In the genomic region with DNA sequence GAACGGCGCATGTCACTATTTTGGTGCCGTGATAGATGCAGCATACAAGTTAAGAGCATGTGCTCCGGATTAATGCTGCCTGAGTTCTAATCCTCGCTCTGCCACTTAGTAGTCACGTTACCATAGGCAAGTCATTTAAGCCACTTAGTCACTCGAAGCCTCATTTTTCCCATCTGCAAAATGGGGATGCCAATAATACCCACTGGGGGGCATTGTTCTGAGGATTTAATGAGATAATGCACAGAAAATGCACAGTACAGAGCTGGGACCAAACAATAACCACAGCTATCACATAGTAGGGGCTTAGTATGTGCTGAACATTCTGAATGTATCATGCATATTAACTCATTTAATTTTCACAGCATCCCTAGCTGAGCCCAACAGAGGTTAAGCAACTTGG, we compare ENCODE assay signal across 18 cellular contexts. TPM values are rescaled to one million over a fixed set of nuclear protein-coding genes. Genes with fewer than 3 reads are reported as not detected.
DNase-seq lines count a peak whose midpoint lies in the region; ATAC-seq and TF ChIP-seq lines count a peak whose summit lies in the region.
"Had no signal": no experiment of that assay in that cellular context is flagged by ENCODE, and none has a peak within 500 bp of the region (broad histone marks: within the 10 kb centered on the region; RNA-seq: fewer than 3 reads in every experiment).

No MANE protein-coding gene starts in this region.

- peaks cover 3 to 16% of the 10 kb centered on the region in 2 experiments for H3K36me3 ChIP-seq in SK-N-SH (replicated peaks in 1 of 2; ENCODE audit: control insufficient read depth in 1 of 2, insufficient read depth in 2 of 2, low read length in 1 of 2)
- H3K36me3 ChIP-seq in HEK293 (ENCODE audit: control insufficient read depth in 2 of 2, insufficient read depth in 1 of 2, low read length in 2 of 2), result no peaks in the 10 kb centered on the region
- H3K36me3 ChIP-seq in PC-3 (ENCODE audit: low read depth, low read length), result no peaks in the 10 kb centered on the region

- peaks cover 0 to 18% of the 10 kb centered on the region in 2 experiments; a peak in 2 of 4 replicates for H3K4me1 ChIP-seq in SK-N-SH (ENCODE audit: control insufficient read depth in 1 of 2, insufficient read depth in 2 of 2, low read depth in 1 of 2, low read length in 1 of 2)
- no peaks in the 10 kb centered on the region for H3K4me1 ChIP-seq in HEK293 (ENCODE audit: control insufficient read depth, insufficient read depth, low read length)
- peaks cover 29% of the 10 kb centered on the region for H3K4me1 ChIP-seq in PC-3 (ENCODE audit: insufficient read depth, low read length)

- ATAC-seq in SK-N-SH treated with all-trans-retinoic acid at 6 μM for 48 hours (no peak), PC-3 (no peak), HG03342 (IDR thresholded peaks at IDR 0.05; ENCODE audit: unreplicated experiment) (no peak)
- no peak for ATAC-seq in activated CD8-positive, alpha-beta memory T cell treated with anti-CD3 and anti-CD28 coated beads, Interleukin-2, amount 10 ng/mL, durations not matched to agents 7 days and 5 days
- ATAC-seq: CD8-positive, alpha-beta T cell; Panc1; Right ventricle myocardium inferior had no signal

- no TSS peak for BruUV-seq in PC-3 (replicated peaks; lab: Mats Ljungman, UMichigan)

- H3K9ac ChIP-seq in SK-N-SH, result no peak overlapping the region
- no peak overlapping the region for H3K9ac ChIP-seq in PC-3 (ENCODE audit: low read length)
- H3K9ac ChIP-seq: GM23248 had no signal

- H3K27me3 Mint-ChIP-seq in activated CD8-positive, alpha-beta memory T cell treated with anti-CD3 and anti-CD28 coated beads, Interleukin-2, amount 10 ng/mL, durations not matched to agents 7 days and 5 days, result no peaks in the 10 kb centered on the region
- H3K27me3 Mint-ChIP-seq: IgD-negative memory B cell had no signal

- WGBS in SK-N-SH (ENCODE audit: low lambda C conversion rate), result 94% methylated on average over 7 of the region's 7 CpGs

- H3K27ac ChIP-seq in SK-N-SH (ENCODE audit: low read depth in 2 of 2, low read length in 1 of 2) (peak overlapping the region in 1 of 2 experiments; percentile 40; a peak in 1 of 4 replicates), HEK293 (ENCODE audit: extremely low read depth, low read depth, low read length) (no peak overlapping the region), PC-3 (ENCODE audit: low read length) (peak overlapping the region; percentile 50), substantia nigra (ENCODE audit: low read depth, low read length, poor library complexity, severe bottlenecking) (peak overlapping the region; percentile 33)
- H3K27ac ChIP-seq: 22Rv1, GM23248 had no signal

- 0 out of 2 replicates have a peak, but pooled peaks have one; percentile 23 for TF ChIP-seq CTCF in SK-N-SH (IDR thresholded peaks at IDR 0.05)
- no peak for TF ChIP-seq CTCF in HEK293 (tag by site-specific recombination; IDR thresholded peaks at IDR 0.05)
- TF ChIP-seq CTCF in PC-3 (conservative IDR thresholded peaks at IDR 0.05; ENCODE audit: low read depth, low read length), result peak; percentile 45

- no peaks in the 10 kb centered on the region for H3K9me3 Mint-ChIP-seq in activated CD8-positive, alpha-beta memory T cell treated with anti-CD3 and anti-CD28 coated beads, Interleukin-2, amount 10 ng/mL, durations not matched to agents 7 days and 5 days (ENCODE audit: low read depth)
- H3K9me3 Mint-ChIP-seq: CD8-positive, alpha-beta T cell; IgD-negative memory B cell had no signal

- H3K4me2 ChIP-seq in SK-N-SH (no peak overlapping the region), PC-3 (ENCODE audit: low read length) (peak overlapping the region; percentile 36)

- H3K79me2 ChIP-seq in SK-N-SH (ENCODE audit: insufficient read depth), result no peaks in the 10 kb centered on the region
- no peaks in the 10 kb centered on the region for H3K79me2 ChIP-seq in PC-3 (ENCODE audit: low read length)

- DNase-seq in SK-N-SH, result no peak
- DNase-seq in PC-3, result no peak
- no peak for DNase-seq in substantia nigra (lab: John Stamatoyannopoulos, UW)
- DNase-seq in activated CD8-positive, alpha-beta memory T cell treated with anti-CD3 and anti-CD28 coated beads, Interleukin-2, amount 10 ng/mL, durations not matched to agents 7 days and 5 days, result no peak
- DNase-seq in DMS79 (lab: John Stamatoyannopoulos, UW), result no peak
- DNase-seq: CD8-positive, alpha-beta T cell; GF-D8; GM23248; NCI-H446; NK-92 treated with Interleukin-12 subunit alpha and Interleukin-12 subunit beta, amount 100 ng/mL, for 24 hours had no signal

- no peak overlapping the region for H3K4me3 Mint-ChIP-seq in activated CD8-positive, alpha-beta memory T cell treated with anti-CD3 and anti-CD28 coated beads, Interleukin-2, amount 10 ng/mL, durations not matched to agents 7 days and 5 days
- H3K4me3 Mint-ChIP-seq: CD8-positive, alpha-beta T cell; IgD-negative memory B cell had no signal

- H4K20me1 ChIP-seq in SK-N-SH (ENCODE audit: insufficient read depth) (no peaks in the 10 kb centered on the region), PC-3 (ENCODE audit: low read length) (no peaks in the 10 kb centered on the region)

- H3K4me1 Mint-ChIP-seq in activated CD8-positive, alpha-beta memory T cell treated with anti-CD3 and anti-CD28 coated beads, Interleukin-2, amount 10 ng/mL, durations not matched to agents 7 days and 5 days, result peaks cover 18% of the 10 kb centered on the region

- H3K4me3 ChIP-seq in SK-N-SH (ENCODE audit: low read depth in 2 of 2, low read length in 1 of 2) (no peak overlapping the region), HEK293 (ENCODE audit: low read depth, low read length) (no peak overlapping the region), PC-3 (ENCODE audit: low read length) (no peak overlapping the region)
- H3K4me3 ChIP-seq: GM23248 had no signal

- H3K27ac Mint-ChIP-seq in activated CD8-positive, alpha-beta memory T cell treated with anti-CD3 and anti-CD28 coated beads, Interleukin-2, amount 10 ng/mL, durations not matched to agents 7 days and 5 days, result no peak overlapping the region
- H3K27ac Mint-ChIP-seq: CD8-positive, alpha-beta T cell; IgD-negative memory B cell had no signal

- no peak for TF ChIP-seq RAD21 in SK-N-SH (IDR thresholded peaks at IDR 0.05; ENCODE audit: low read length)

- H3K27me3 ChIP-seq in SK-N-SH (ENCODE audit: insufficient read depth) (no peaks in the 10 kb centered on the region), PC-3 (ENCODE audit: low read length) (no peaks in the 10 kb centered on the region)

- TF ChIP-seq EP300 in SK-N-SH (IDR thresholded peaks at IDR 0.05; ENCODE audit: borderline replicate concordance in 1 of 2, low read depth in 1 of 2, low read length in 1 of 2), result no peak

- intact Hi-C loops in PC-3 (cut with micrococcal nuclease), result no loop called here

- CTCF ChIA-PET in SK-N-SH (lab: Yijun Ruan, JAX) (interaction anchor here (1.2 to 5.0 kb wide), 9 partner anchors 8 to 216 kb away, joined by 3 to 46 read pairs (median 6); partner anchors contain the start of gene NIPAL4), HEK293 (lab: Yijun Ruan, JAX) (interaction anchor here (0.6 to 0.7 kb wide), 3 partner anchors 49 to 112 kb away, joined by 3 read pairs; no protein-coding TSS in a partner anchor), PC-3 (lab: Charles Lee) (interaction anchor here (1.0 kb wide), 1 partner anchor 79 kb away, joined by 3 read pairs; no protein-coding TSS in a partner anchor)
- CTCF ChIA-PET in activated CD8-positive, alpha-beta memory T cell treated with anti-CD3 and anti-CD28 coated beads, Interleukin-2, amount 10 ng/mL, durations not matched to agents 7 days and 5 days (lab: Charles Lee), result interaction anchor here (0.8 to 4.0 kb wide), 9 partner anchors 9 to 275 kb away, joined by 3 to 23 read pairs (median 5); partner anchors contain the start of genes LSM11 and NIPAL4

- peaks cover 11% of the 10 kb centered on the region for H3K36me3 Mint-ChIP-seq in activated CD8-positive, alpha-beta memory T cell treated with anti-CD3 and anti-CD28 coated beads, Interleukin-2, amount 10 ng/mL, durations not matched to agents 7 days and 5 days
- H3K36me3 Mint-ChIP-seq: CD8-positive, alpha-beta T cell had no signal

- no peaks in the 10 kb centered on the region for H3K9me3 ChIP-seq in SK-N-SH
- H3K9me3 ChIP-seq in HEK293 (ENCODE audit: control insufficient read depth, insufficient read depth, low read depth, low read length), result no peaks in the 10 kb centered on the region
- no peaks in the 10 kb centered on the region for H3K9me3 ChIP-seq in PC-3 (ENCODE audit: low read length)

- H3K9me2 ChIP-seq in SK-N-SH (no peaks in the 10 kb centered on the region), PC-3 (replicated peaks; ENCODE audit: low read length) (no peaks in the 10 kb centered on the region)

- H3F3A ChIP-seq in SK-N-SH (replicated peaks; ENCODE audit: insufficient read depth), result peaks cover 28% of the 10 kb centered on the region
- no peaks in the 10 kb centered on the region for H3F3A ChIP-seq in PC-3 (ENCODE audit: low read length, unreplicated experiment)

- POLR2A ChIA-PET in SK-N-SH (lab: Yijun Ruan, JAX), result no interaction called here
- POLR2A ChIA-PET in HEK293 (lab: Yijun Ruan, JAX), result no interaction called here
- POLR2A ChIA-PET in PC-3 (lab: Charles Lee; ENCODE audit: unreplicated experiment), result no interaction called here

- H2AFZ ChIP-seq in SK-N-SH (ENCODE audit: low read depth), result no peak overlapping the region
- H2AFZ ChIP-seq in PC-3 (ENCODE audit: low read length), result no peak overlapping the region
- H2AFZ ChIP-seq: GM23248 had no signal

TF ChIP-seq in SK-N-SH, 30 proteins besides CTCF, POLR2A, EP300 and RAD21 (continues in another document):
- TF ChIP-seq NFIC (IDR thresholded peaks at IDR 0.05; ENCODE audit: borderline replicate concordance) (no peak), RCOR1 (IDR thresholded peaks at IDR 0.05; ENCODE audit: low read length) (no peak), JUND (IDR thresholded peaks at IDR 0.05) (no peak), POLR2AphosphoS5 (IDR thresholded peaks at IDR 0.05; ENCODE audit: low read depth, low read length) (no peak), FOXJ3 (CRISPR knock-in tag; IDR thresholded peaks at IDR 0.05) (no peak)

TF ChIP-seq in SK-N-SH treated with all-trans-retinoic acid at 6 μM for 48 hours, 23 proteins besides CTCF, POLR2A, EP300 and RAD21 (continues in another document):
- TF ChIP-seq ZNF70 (CRISPR knock-in tag; IDR thresholded peaks at IDR 0.05) (no peak), RARB (CRISPR knock-in tag; IDR thresholded peaks at IDR 0.05) (no peak), TOX (CRISPR knock-in tag; IDR thresholded peaks at IDR 0.05; ENCODE audit: borderline replicate concordance) (no peak)

TF ChIP-seq in HEK293, 187 proteins besides CTCF, POLR2A, EP300 and RAD21:
- no peak for TF ChIP-seq ZNF354C (tag by site-specific recombination; IDR thresholded peaks at IDR 0.05; ENCODE audit: borderline replicate concordance, low read depth)
- TF ChIP-seq ZNF664 (tag by site-specific recombination; IDR thresholded peaks at IDR 0.05), result 0 out of 2 replicates have a peak, but pooled peaks have one; percentile 24
TF ChIP-seq in HEK293: peak in this region for 1.

RNA-seq across cellular contexts. Expression of gene NIPAL4, which starts 9.1 kb away (rescaled TPM):
- polyA plus RNA-seq in SK-N-SH (2012; rRNA removed), result 2.3 and 2.6 TPM in 2 replicates
- polyA plus RNA-seq in SK-N-SH (2012; cell fraction: cytosol; rRNA removed), result 2.3 and 2.8 TPM in 2 replicates
- polyA plus RNA-seq in SK-N-SH (2012; cell fraction: nucleus; rRNA removed), result 2.6 and 4.7 TPM in 2 replicates
- total RNA-seq in PC-3 (2014; rRNA removed), result 1.0 and 1.8 TPM in 2 replicates
- under 1 TPM in 1 of 2 experiments, not detected in 1; 0.37 TPM for total RNA-seq in activated CD8-positive, alpha-beta memory T cell treated with anti-CD3 and anti-CD28 coated beads, Interleukin-2, amount 10 ng/mL, durations not matched to agents 7 days and 5 days
- total RNA-seq: GM23248, LHCN-M2, Right ventricle myocardium inferior had no signal
- polyA plus RNA-seq: GM23248 had no signal

Comparison
In these comparisons a context has a peak if more than half of its experiments do, and no peak if none do; other contexts are left out.
1. Of the 4 proteins assayed by ChIP-seq in both HEK293 and SK-N-SH: peak only in HEK293: none; only in SK-N-SH: CTCF; in both: none; in neither: 3.